10 cellular contexts compared by ENCODE assay signal in the genomic region with DNA sequence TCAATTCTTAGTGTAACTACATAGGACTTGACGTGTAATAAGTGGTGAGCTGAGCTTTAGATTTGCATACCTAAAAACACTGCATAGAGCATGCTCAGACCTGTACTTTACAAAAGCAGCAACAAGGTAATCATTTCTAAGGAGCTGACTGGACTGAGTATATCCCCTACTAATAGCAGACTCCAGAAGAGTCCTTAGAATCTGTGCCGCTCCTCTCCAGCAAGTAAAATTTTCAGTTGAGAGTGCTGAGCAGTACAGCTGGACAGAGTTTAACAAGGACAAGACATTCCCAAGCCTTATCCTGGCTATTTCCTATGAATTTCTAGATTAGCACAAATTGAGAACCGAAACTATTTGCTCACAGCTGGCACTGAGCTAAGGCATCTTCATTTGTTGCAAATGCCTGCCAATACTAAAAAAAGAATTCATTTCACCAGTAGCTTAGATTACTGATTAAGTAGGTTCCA. TPM values are rescaled to one million over a fixed set of nuclear protein-coding genes. Genes with fewer than 3 reads are reported as not detected.
A peak's percentile ranks its signal among the peaks of the same experiment; 100 is the strongest.
DNase-seq lines count a peak whose midpoint lies in the region; ATAC-seq and TF ChIP-seq lines count a peak whose summit lies in the region.
"Had no signal": no experiment of that assay in that cellular context is flagged by ENCODE, and none has a peak within 500 bp of the region (broad histone marks: within the 10 kb centered on the region; RNA-seq: fewer than 3 reads in every experiment).

No MANE protein-coding gene starts in this region.

- H3K4me1 Mint-ChIP-seq in dendritic cell treated with granulocyte-macrophage colony-stimulating factor and Interleukin-4, amounts not matched to agents 40 ng/mL and 50 ng/mL, for 4 days (ENCODE audit: low read depth), result peaks cover 33% of the 10 kb centered on the region

- no peaks in the 10 kb centered on the region for H3K36me3 Mint-ChIP-seq in dendritic cell treated with granulocyte-macrophage colony-stimulating factor and Interleukin-4, amounts not matched to agents 40 ng/mL and 50 ng/mL, for 4 days (ENCODE audit: low read depth)

- no peaks in the 10 kb centered on the region for H3K36me3 ChIP-seq in colonic mucosa

- peak; percentile 72 for ATAC-seq in GM18499 (IDR thresholded peaks at IDR 0.05; ENCODE audit: insufficient read depth, unreplicated experiment)
- ATAC-seq in GM21381 (IDR thresholded peaks at IDR 0.05; ENCODE audit: unreplicated experiment), result peak; percentile 77
- peak; percentile 91 for ATAC-seq in HG03159 (IDR thresholded peaks at IDR 0.05; ENCODE audit: unreplicated experiment)
- ATAC-seq in SK-N-SH treated with all-trans-retinoic acid at 6 μM for 48 hours, result no peak

- H3K27me3 Mint-ChIP-seq in dendritic cell treated with granulocyte-macrophage colony-stimulating factor and Interleukin-4, amounts not matched to agents 40 ng/mL and 50 ng/mL, for 4 days, result no peaks in the 10 kb centered on the region

- H3K27me3 ChIP-seq in colonic mucosa, result no peaks in the 10 kb centered on the region

- no peak for DNase-seq in effector CD4-positive, alpha-beta T cell
- DNase-seq in colonic mucosa (no peak), glomerular visceral epithelial cell (ENCODE audit: extremely low spot score) (no peak)
- DNase-seq: stimulated activated naive CD4-positive, alpha-beta T cell treated with Interleukin-2 at 50 U/mL for 16 hours; T-helper 1 cell had no signal

- TF ChIP-seq CTCF in colonic mucosa (IDR thresholded peaks at IDR 0.05), result no peak

- H3K27ac Mint-ChIP-seq in dendritic cell treated with granulocyte-macrophage colony-stimulating factor and Interleukin-4, amounts not matched to agents 40 ng/mL and 50 ng/mL, for 4 days, result peak overlapping the region; percentile 18

- no peaks in the 10 kb centered on the region for H3K9me3 ChIP-seq in colonic mucosa

- no peak overlapping the region for H3K4me3 ChIP-seq in colonic mucosa

- no peak overlapping the region for H3K27ac ChIP-seq in colonic mucosa

- H3K4me3 Mint-ChIP-seq in dendritic cell treated with granulocyte-macrophage colony-stimulating factor and Interleukin-4, amounts not matched to agents 40 ng/mL and 50 ng/mL, for 4 days, result no peak overlapping the region

- H3K4me1 ChIP-seq in colonic mucosa, result no peaks in the 10 kb centered on the region

- no peak overlapping the region for H3K9ac ChIP-seq in colonic mucosa (ENCODE audit: low read depth in 2 of 2, low read length in 2 of 2)

- intact Hi-C loops in dendritic cell treated with granulocyte-macrophage colony-stimulating factor and Interleukin-4, amounts not matched to agents 40 ng/mL and 50 ng/mL, for 4 days (cut with micrococcal nuclease), result no loop called here
- intact Hi-C loops in colonic mucosa (cut with DNase I), result no loop called here

- H3K9me3 Mint-ChIP-seq in dendritic cell treated with granulocyte-macrophage colony-stimulating factor and Interleukin-4, amounts not matched to agents 40 ng/mL and 50 ng/mL, for 4 days, result no peaks in the 10 kb centered on the region

TF ChIP-seq in SK-N-SH treated with all-trans-retinoic acid at 6 μM for 48 hours, 23 proteins besides CTCF, POLR2A, EP300 and RAD21:
- no peak for TF ChIP-seq ZNF8 (CRISPR knock-in tag; IDR thresholded peaks at IDR 0.05)
- no peak for TF ChIP-seq ISL1 (CRISPR knock-in tag; IDR thresholded peaks at IDR 0.05)
- TF ChIP-seq ZFP30 (CRISPR knock-in tag; IDR thresholded peaks at IDR 0.05), result no peak
- TF ChIP-seq, protein P1, sequence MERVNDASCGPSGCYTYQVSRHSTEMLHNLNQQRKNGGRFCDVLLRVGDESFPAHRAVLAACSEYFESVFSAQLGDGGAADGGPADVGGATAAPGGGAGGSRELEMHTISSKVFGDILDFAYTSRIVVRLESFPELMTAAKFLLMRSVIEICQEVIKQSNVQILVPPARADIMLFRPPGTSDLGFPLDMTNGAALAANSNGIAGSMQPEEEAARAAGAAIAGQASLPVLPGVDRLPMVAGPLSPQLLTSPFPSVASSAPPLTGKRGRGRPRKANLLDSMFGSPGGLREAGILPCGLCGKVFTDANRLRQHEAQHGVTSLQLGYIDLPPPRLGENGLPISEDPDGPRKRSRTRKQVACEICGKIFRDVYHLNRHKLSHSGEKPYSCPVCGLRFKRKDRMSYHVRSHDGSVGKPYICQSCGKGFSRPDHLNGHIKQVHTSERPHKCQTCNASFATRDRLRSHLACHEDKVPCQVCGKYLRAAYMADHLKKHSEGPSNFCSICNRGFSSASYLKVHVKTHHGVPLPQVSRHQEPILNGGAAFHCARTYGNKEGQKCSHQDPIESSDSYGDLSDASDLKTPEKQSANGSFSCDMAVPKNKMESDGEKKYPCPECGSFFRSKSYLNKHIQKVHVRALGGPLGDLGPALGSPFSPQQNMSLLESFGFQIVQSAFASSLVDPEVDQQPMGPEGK (CRISPR knock-in tag; IDR thresholded peaks at IDR 0.05; ENCODE audit: borderline replicate concordance), result no peak
- TF ChIP-seq BACH2 (CRISPR knock-in tag; IDR thresholded peaks at IDR 0.05; ENCODE audit: borderline replicate concordance), result no peak
- no peak for TF ChIP-seq RARB (CRISPR knock-in tag; IDR thresholded peaks at IDR 0.05)
- TF ChIP-seq ARNTL (CRISPR knock-in tag; IDR thresholded peaks at IDR 0.05; ENCODE audit: borderline replicate concordance, low read depth), result no peak
- no peak for TF ChIP-seq ZNF70 (CRISPR knock-in tag; IDR thresholded peaks at IDR 0.05)
- TF ChIP-seq PPARA (CRISPR knock-in tag; IDR thresholded peaks at IDR 0.05; ENCODE audit: borderline replicate concordance), result no peak
- TF ChIP-seq ZC3H10 (CRISPR knock-in tag; IDR thresholded peaks at IDR 0.05), result no peak
- TF ChIP-seq ZNF565 (CRISPR knock-in tag; conservative IDR thresholded peaks at IDR 0.05; ENCODE audit: low read depth), result no peak
- TF ChIP-seq, protein P2, sequence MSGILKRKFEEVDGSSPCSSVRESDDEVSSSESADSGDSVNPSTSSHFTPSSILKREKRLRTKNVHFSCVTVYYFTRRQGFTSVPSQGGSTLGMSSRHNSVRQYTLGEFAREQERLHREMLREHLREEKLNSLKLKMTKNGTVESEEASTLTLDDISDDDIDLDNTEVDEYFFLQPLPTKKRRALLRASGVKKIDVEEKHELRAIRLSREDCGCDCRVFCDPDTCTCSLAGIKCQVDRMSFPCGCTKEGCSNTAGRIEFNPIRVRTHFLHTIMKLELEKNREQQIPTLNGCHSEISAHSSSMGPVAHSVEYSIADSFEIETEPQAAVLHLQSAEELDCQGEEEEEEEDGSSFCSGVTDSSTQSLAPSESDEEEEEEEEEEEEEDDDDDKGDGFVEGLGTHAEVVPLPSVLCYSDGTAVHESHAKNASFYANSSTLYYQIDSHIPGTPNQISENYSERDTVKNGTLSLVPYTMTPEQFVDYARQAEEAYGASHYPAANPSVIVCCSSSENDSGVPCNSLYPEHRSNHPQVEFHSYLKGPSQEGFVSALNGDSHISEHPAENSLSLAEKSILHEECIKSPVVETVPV (CRISPR knock-in tag; IDR thresholded peaks at IDR 0.05), result no peak
- TF ChIP-seq, protein P3, sequence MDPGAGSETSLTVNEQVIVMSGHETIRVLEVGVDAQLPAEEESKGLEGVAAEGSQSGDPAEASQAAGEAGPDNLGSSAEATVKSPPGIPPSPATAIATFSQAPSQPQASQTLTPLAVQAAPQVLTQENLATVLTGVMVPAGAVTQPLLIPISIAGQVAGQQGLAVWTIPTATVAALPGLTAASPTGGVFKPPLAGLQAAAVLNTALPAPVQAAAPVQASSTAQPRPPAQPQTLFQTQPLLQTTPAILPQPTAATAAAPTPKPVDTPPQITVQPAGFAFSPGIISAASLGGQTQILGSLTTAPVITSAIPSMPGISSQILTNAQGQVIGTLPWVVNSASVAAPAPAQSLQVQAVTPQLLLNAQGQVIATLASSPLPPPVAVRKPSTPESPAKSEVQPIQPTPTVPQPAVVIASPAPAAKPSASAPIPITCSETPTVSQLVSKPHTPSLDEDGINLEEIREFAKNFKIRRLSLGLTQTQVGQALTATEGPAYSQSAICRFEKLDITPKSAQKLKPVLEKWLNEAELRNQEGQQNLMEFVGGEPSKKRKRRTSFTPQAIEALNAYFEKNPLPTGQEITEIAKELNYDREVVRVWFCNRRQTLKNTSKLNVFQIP (CRISPR knock-in tag; IDR thresholded peaks at IDR 0.05; ENCODE audit: borderline replicate concordance, low read depth), result no peak
- TF ChIP-seq CSDC2 (CRISPR knock-in tag; IDR thresholded peaks at IDR 0.05), result no peak
- TF ChIP-seq GLIS3 (CRISPR knock-in tag; IDR thresholded peaks at IDR 0.05), result no peak
- TF ChIP-seq, protein P4, sequence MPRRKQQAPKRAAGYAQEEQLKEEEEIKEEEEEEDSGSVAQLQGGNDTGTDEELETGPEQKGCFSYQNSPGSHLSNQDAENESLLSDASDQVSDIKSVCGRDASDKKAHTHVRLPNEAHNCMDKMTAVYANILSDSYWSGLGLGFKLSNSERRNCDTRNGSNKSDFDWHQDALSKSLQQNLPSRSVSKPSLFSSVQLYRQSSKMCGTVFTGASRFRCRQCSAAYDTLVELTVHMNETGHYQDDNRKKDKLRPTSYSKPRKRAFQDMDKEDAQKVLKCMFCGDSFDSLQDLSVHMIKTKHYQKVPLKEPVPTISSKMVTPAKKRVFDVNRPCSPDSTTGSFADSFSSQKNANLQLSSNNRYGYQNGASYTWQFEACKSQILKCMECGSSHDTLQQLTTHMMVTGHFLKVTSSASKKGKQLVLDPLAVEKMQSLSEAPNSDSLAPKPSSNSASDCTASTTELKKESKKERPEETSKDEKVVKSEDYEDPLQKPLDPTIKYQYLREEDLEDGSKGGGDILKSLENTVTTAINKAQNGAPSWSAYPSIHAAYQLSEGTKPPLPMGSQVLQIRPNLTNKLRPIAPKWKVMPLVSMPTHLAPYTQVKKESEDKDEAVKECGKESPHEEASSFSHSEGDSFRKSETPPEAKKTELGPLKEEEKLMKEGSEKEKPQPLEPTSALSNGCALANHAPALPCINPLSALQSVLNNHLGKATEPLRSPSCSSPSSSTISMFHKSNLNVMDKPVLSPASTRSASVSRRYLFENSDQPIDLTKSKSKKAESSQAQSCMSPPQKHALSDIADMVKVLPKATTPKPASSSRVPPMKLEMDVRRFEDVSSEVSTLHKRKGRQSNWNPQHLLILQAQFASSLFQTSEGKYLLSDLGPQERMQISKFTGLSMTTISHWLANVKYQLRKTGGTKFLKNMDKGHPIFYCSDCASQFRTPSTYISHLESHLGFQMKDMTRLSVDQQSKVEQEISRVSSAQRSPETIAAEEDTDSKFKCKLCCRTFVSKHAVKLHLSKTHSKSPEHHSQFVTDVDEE (CRISPR knock-in tag; IDR thresholded peaks at IDR 0.05), result no peak
- TF ChIP-seq ESRRG (CRISPR knock-in tag; IDR thresholded peaks at IDR 0.05), result no peak
- TF ChIP-seq OSR1 (CRISPR knock-in tag; IDR thresholded peaks at IDR 0.05), result no peak

RNA-seq across cellular contexts. Expression of a gene that starts 26.1 kb away (rescaled TPM):
- under 1 TPM; 0.27 to 0.30 TPM for total RNA-seq in colonic mucosa
